ENCODE assay signal across 14 cellular contexts in genomic region chr5:67515020-67515689, GRCh38.
DNase-seq lines count a peak whose midpoint lies in the region; ATAC-seq and TF ChIP-seq lines count a peak whose summit lies in the region.
"Had no signal": no experiment of that assay in that cellular context is flagged by ENCODE, and none has a peak within 500 bp of the region (broad histone marks: within the 10 kb centered on the region; RNA-seq: fewer than 3 reads in every experiment).

No MANE protein-coding gene starts in this region.

- no peak overlapping the region for H3K4me3 ChIP-seq in CD8-positive, alpha-beta memory T cell (ENCODE audit: low read length)
- H3K4me3 ChIP-seq in Loucy (ENCODE audit: low read length, poor library complexity, severe bottlenecking): peak overlapping the region; percentile 14
- H3K4me3 ChIP-seq in tibial nerve: no peak overlapping the region
- H3K4me3 ChIP-seq: prostate gland had no signal

- H3F3A ChIP-seq in Loucy (ENCODE audit: low read depth): no peaks in the 10 kb centered on the region

- no peaks in the 10 kb centered on the region for H3K27me3 Mint-ChIP-seq in CD8-positive, alpha-beta memory T cell
- H3K27me3 Mint-ChIP-seq in natural killer cell treated with Interleukin-12 subunit alpha and Interleukin-12 subunit beta and Interleukin-15 and Interleukin-18, amount 100 ng/mL, for 72 hours: no peaks in the 10 kb centered on the region

- peaks cover 0 to 1% (median 0%) of the 10 kb centered on the region in 5 donors for H3K9me3 Mint-ChIP-seq in CD8-positive, alpha-beta memory T cell
- H3K9me3 Mint-ChIP-seq in natural killer cell treated with Interleukin-12 subunit alpha and Interleukin-12 subunit beta and Interleukin-15 and Interleukin-18, amount 100 ng/mL, for 72 hours: peaks cover 7% of the 10 kb centered on the region

- no peak for TF ChIP-seq EP300 in tibial nerve (IDR thresholded peaks at IDR 0.05)

- no peaks in the 10 kb centered on the region for H3K36me3 ChIP-seq in CD8-positive, alpha-beta memory T cell (ENCODE audit: insufficient read depth, low read length)
- no peaks in the 10 kb centered on the region for H3K36me3 ChIP-seq in Loucy (ENCODE audit: insufficient read depth, low read length)
- H3K36me3 ChIP-seq in tibial nerve: no peaks in the 10 kb centered on the region
- H3K36me3 ChIP-seq: prostate gland had no signal

- peaks cover 65 to 87% (median 74%) of the 10 kb centered on the region in 3 donors for H3K4me1 Mint-ChIP-seq in CD8-positive, alpha-beta memory T cell
- H3K4me1 Mint-ChIP-seq in natural killer cell treated with Interleukin-12 subunit alpha and Interleukin-12 subunit beta and Interleukin-15 and Interleukin-18, amount 100 ng/mL, for 72 hours (ENCODE audit: low read depth in 2 of 2): peaks cover 42 to 48% of the 10 kb centered on the region in 2 donors

- peak overlapping the region; percentile 48 for H3K4me2 ChIP-seq in Loucy (ENCODE audit: low read depth, low read length, poor library complexity, severe bottlenecking)
- H3K4me2 ChIP-seq: KMS-11 had no signal

- peak overlapping the region; percentile 23 to 95 (median 90) for H3K27ac Mint-ChIP-seq in CD8-positive, alpha-beta memory T cell
- peak overlapping the region; percentile 72 to 79 for H3K27ac Mint-ChIP-seq in natural killer cell treated with Interleukin-12 subunit alpha and Interleukin-12 subunit beta and Interleukin-15 and Interleukin-18, amount 100 ng/mL, for 72 hours

- POLR2A ChIA-PET in CD8-positive, alpha-beta memory T cell (lab: Charles Lee): interaction anchor here (0.7 kb wide), 1 partner anchor 773 kb away, joined by 3 read pairs; no protein-coding TSS in a partner anchor

- H3K9ac ChIP-seq in Loucy (ENCODE audit: low read depth, low read length, poor library complexity, severe bottlenecking): no peak overlapping the region
- H3K9ac ChIP-seq: KMS-11 had no signal

- H2AFZ ChIP-seq in Loucy (ENCODE audit: low read length): no peak overlapping the region

- peak; percentile 91 to 95 for ATAC-seq in natural killer cell treated with Interleukin-12 subunit alpha and Interleukin-12 subunit beta and Interleukin-15 and Interleukin-18, amount 100 ng/mL, for 72 hours
- ATAC-seq in HG03280 (IDR thresholded peaks at IDR 0.05; ENCODE audit: unreplicated experiment): no peak

- no peaks in the 10 kb centered on the region for H4K20me1 ChIP-seq in Loucy (ENCODE audit: insufficient read depth, low read length, poor library complexity, severe bottlenecking)

- peak overlapping the region; percentile 15 to 87 (median 59) for H3K4me3 Mint-ChIP-seq in CD8-positive, alpha-beta memory T cell
- peak overlapping the region; percentile 68 for H3K4me3 Mint-ChIP-seq in natural killer cell treated with Interleukin-12 subunit alpha and Interleukin-12 subunit beta and Interleukin-15 and Interleukin-18, amount 100 ng/mL, for 72 hours

- TF ChIP-seq CTCF in Loucy (conservative IDR thresholded peaks at IDR 0.05; ENCODE audit: low read length) (no peak), GM20000 (IDR thresholded peaks at IDR 0.05; ENCODE audit: extremely low read depth, missing control alignments) (no peak), tibial nerve (IDR thresholded peaks at IDR 0.05) (no peak)

- no peaks in the 10 kb centered on the region for H3K27me3 ChIP-seq in CD8-positive, alpha-beta memory T cell (ENCODE audit: insufficient read depth, low read length, poor library complexity, severe bottlenecking)
- no peaks in the 10 kb centered on the region for H3K27me3 ChIP-seq in Loucy (ENCODE audit: insufficient read depth, low read length, poor library complexity, severe bottlenecking)
- H3K27me3 ChIP-seq in tibial nerve: no peaks in the 10 kb centered on the region

- H3K4me1 ChIP-seq in CD8-positive, alpha-beta memory T cell (ENCODE audit: insufficient read depth, low read length): peaks cover 46% of the 10 kb centered on the region
- H3K4me1 ChIP-seq in Loucy (ENCODE audit: insufficient read depth, low read length, poor library complexity, severe bottlenecking) (peaks cover 39% of the 10 kb centered on the region), tibial nerve (peaks cover 0 to 11% (median 6%) of the 10 kb centered on the region in 4 donors)
- H3K4me1 ChIP-seq: prostate gland had no signal

- no peaks in the 10 kb centered on the region for H3K9me2 ChIP-seq in Loucy (replicated peaks; ENCODE audit: low read depth, low read length)

- no peak for TF ChIP-seq POLR2A in tibial nerve (IDR thresholded peaks at IDR 0.05)

- CTCF ChIA-PET in CD8-positive, alpha-beta memory T cell (lab: Charles Lee): interaction anchor here (1.1 kb wide), 1 partner anchor 21 kb away, joined by 3 read pairs; no protein-coding TSS in a partner anchor

- no peak overlapping the region for H3K27ac ChIP-seq in CD8-positive, alpha-beta memory T cell (ENCODE audit: low read depth, low read length)
- no peak overlapping the region for H3K27ac ChIP-seq in tibial nerve
- H3K27ac ChIP-seq: C4-2B, KMS-11, prostate gland had no signal

- H3K9me3 ChIP-seq in CD8-positive, alpha-beta memory T cell (ENCODE audit: low read length): no peaks in the 10 kb centered on the region
- H3K9me3 ChIP-seq in Loucy (ENCODE audit: insufficient read depth, low read depth, low read length) (no peaks in the 10 kb centered on the region), tibial nerve (no peaks in the 10 kb centered on the region)
- H3K9me3 ChIP-seq: prostate gland had no signal

- 93 to 95% methylated on average over 7 of the region's 7 CpGs for WGBS in tibial nerve, 2 donors

- peaks cover 0 to 3% (median 0%) of the 10 kb centered on the region in 3 donors for H3K36me3 Mint-ChIP-seq in CD8-positive, alpha-beta memory T cell
- H3K36me3 Mint-ChIP-seq in natural killer cell treated with Interleukin-12 subunit alpha and Interleukin-12 subunit beta and Interleukin-15 and Interleukin-18, amount 100 ng/mL, for 72 hours: peaks cover 5% of the 10 kb centered on the region

- DNase-seq in CD8-positive, alpha-beta memory T cell: peak; percentile 2 to 72 (median 64)
- peak; percentile 2 for DNase-seq in activated T-helper 1 cell treated with Interleukin-2 at 50 U/mL for 16 hours (ENCODE audit: low read depth)
- DNase-seq in natural killer cell treated with Interleukin-12 subunit alpha and Interleukin-12 subunit beta and Interleukin-15 and Interleukin-18, amount 100 ng/mL, for 72 hours (ENCODE audit: low spot score): peak; percentile 70
- no peak for DNase-seq in GM20000 (ENCODE audit: low spot score)
- DNase-seq in tibial nerve (ENCODE audit: low spot score in 2 of 2): no peak
- DNase-seq: activated effector memory CD4-positive, alpha-beta T cell treated with anti-CD3 and anti-CD28 coated beads, Interleukin-2, amount 50 U/mL, for 16 hours; GDM1; kidney glomerular epithelial cell; NCI-H774 had no signal

- no peaks in the 10 kb centered on the region for H3K79me2 ChIP-seq in Loucy (ENCODE audit: insufficient read depth, low read length)

Comparison
In these comparisons a context has a peak if more than half of its experiments do, and no peak if none do; other contexts are left out.
1. DNase-seq: peak in CD8-positive, alpha-beta memory T cell (5 of 5), activated T-helper 1 cell treated with Interleukin-2 at 50 U/mL for 16 hours (single experiment) and natural killer cell treated with Interleukin-12 subunit alpha and Interleukin-12 subunit beta and Interleukin-15 and Interleukin-18, amount 100 ng/mL, for 72 hours (single experiment); none in GM20000 (single experiment) and tibial nerve (0 of 2).